In genomic region chr15:58987501-58988010, GRCh38 we compare ENCODE assay signal across 8 cellular contexts. TPM values are rescaled to one million over a fixed set of nuclear protein-coding genes. Genes with fewer than 3 reads are reported as not detected.
DNase-seq lines count a peak whose midpoint lies in the region; ATAC-seq and TF ChIP-seq lines count a peak whose summit lies in the region.

TSS of gene RNF111 (plus strand) at chr15:58987663. CDS start at chr15:59030823, 43,160 bp downstream.

- peak; percentile 79 for DNase-seq in BJ (ENCODE audit: low read depth)
- peak; percentile 94 for DNase-seq in NCI-H748 (lab: John Stamatoyannopoulos, UW; ENCODE audit: unreplicated experiment)
- DNase-seq in activated CD4-positive, alpha-beta T cell treated with anti-CD3 and anti-CD28 coated beads, Interleukin-2, amount 50 U/mL, for 1 hour = peak; percentile 87
- DNase-seq in left lobe of liver (ENCODE audit: low spot score) = peak; percentile 90
- DNase-seq in stimulated activated CD4-positive, alpha-beta T cell treated with anti-CD3 and anti-CD28 coated beads, Interleukin-2, amount 100 ng/mL, for 4 hours (ENCODE audit: low read depth) = peak; percentile 85

- peaks cover 48% of the 10 kb centered on the region for H3K4me1 Mint-ChIP-seq in dendritic cell treated with granulocyte-macrophage colony-stimulating factor and Interleukin-4, amounts not matched to agents 40 ng/mL and 50 ng/mL, for 4 days (ENCODE audit: low read depth)

- intact Hi-C loops in dendritic cell treated with granulocyte-macrophage colony-stimulating factor and Interleukin-4, amounts not matched to agents 40 ng/mL and 50 ng/mL, for 4 days (cut with micrococcal nuclease) = loop anchor here (5.0 to 10.0 kb wide), 3 partner anchors 55 to 507 kb away; partner anchors contain the start of genes CCNB2 and SLTM

- no peaks in the 10 kb centered on the region for H3K27me3 Mint-ChIP-seq in dendritic cell treated with granulocyte-macrophage colony-stimulating factor and Interleukin-4, amounts not matched to agents 40 ng/mL and 50 ng/mL, for 4 days

- peak within 1 kb of the TSS; percentile 82 for H3K4me3 ChIP-seq in BJ (ENCODE audit: low read depth, low read length)

- ATAC-seq in GM19324 (IDR thresholded peaks at IDR 0.05; ENCODE audit: low FRiP score, unreplicated experiment) (peak; percentile 90), HG03520 (IDR thresholded peaks at IDR 0.05; ENCODE audit: unreplicated experiment) (peak; percentile 62), left lobe of liver (peak; percentile 93)

- H3K27ac Mint-ChIP-seq in dendritic cell treated with granulocyte-macrophage colony-stimulating factor and Interleukin-4, amounts not matched to agents 40 ng/mL and 50 ng/mL, for 4 days = peak within 1 kb of the TSS; percentile 98

- peaks cover 38% of the 10 kb centered on the region for H3K36me3 Mint-ChIP-seq in dendritic cell treated with granulocyte-macrophage colony-stimulating factor and Interleukin-4, amounts not matched to agents 40 ng/mL and 50 ng/mL, for 4 days (ENCODE audit: low read depth)

- peaks cover 2% of the 10 kb centered on the region; the same call in 1 of the 2 replicates for H3K27me3 ChIP-seq in BJ (ENCODE audit: control insufficient read depth, insufficient read depth, low read length)

- H3K4me3 Mint-ChIP-seq in dendritic cell treated with granulocyte-macrophage colony-stimulating factor and Interleukin-4, amounts not matched to agents 40 ng/mL and 50 ng/mL, for 4 days = peak within 1 kb of the TSS; percentile 95

- no peaks in the 10 kb centered on the region for H3K9me3 Mint-ChIP-seq in dendritic cell treated with granulocyte-macrophage colony-stimulating factor and Interleukin-4, amounts not matched to agents 40 ng/mL and 50 ng/mL, for 4 days

- H3K36me3 ChIP-seq in BJ (ENCODE audit: control insufficient read depth, insufficient read depth, low read length) = peaks cover 2% of the 10 kb centered on the region; the same call in 1 of the 2 replicates

- CTCF ChIA-PET in BJ (lab: Yijun Ruan, JAX) = interaction anchor here (1.4 kb wide), 1 partner anchor 506 kb away, joined by 4 read pairs; no protein-coding TSS in a partner anchor

- POLR2A ChIA-PET in BJ (lab: Charles Lee) = interaction anchor here (0.6 kb wide), 1 partner anchor 25 kb away, joined by 7 read pairs; no protein-coding TSS in a partner anchor

- TF ChIP-seq CTCF in BJ (IDR thresholded peaks at IDR 0.05; ENCODE audit: insufficient read depth, low read depth, low read length) = no peak

RNA-seq across cellular contexts. Expression of gene RNF111, which starts in this region (rescaled TPM):
- polyA plus RNA-seq in BJ (2011; rRNA removed) = 21.6 and 28.7 TPM in 2 replicates
- polyA minus RNA-seq in BJ (2011; rRNA and poly(A)+ RNA removed) = 51.3 and 70.3 TPM in 2 replicates
- total RNA-seq in left lobe of liver = 15.5 TPM

Comparison
In these comparisons a context has a peak if more than half of its experiments do, and no peak if none do; other contexts are left out.
1. Peak in every context shown above with its lines: DNase-seq, ATAC-seq and H3K4me3 ChIP-seq.